In genomic region chr3:12838179-12838965, GRCh38 we compare ENCODE assay signal across 14 cellular contexts. TPM values are rescaled to one million over a fixed set of nuclear protein-coding genes. Genes with fewer than 3 reads are reported as not detected.
A peak's percentile ranks its signal among the peaks of the same experiment; 100 is the strongest.
DNase-seq lines count a peak whose midpoint lies in the region; TF ChIP-seq lines count a peak whose summit lies in the region.
"Had no signal": no experiment of that assay in that cellular context is flagged by ENCODE, and none has a peak within 500 bp of the region (broad histone marks: within the 10 kb centered on the region; RNA-seq: fewer than 3 reads in every experiment).

No MANE protein-coding gene starts in this region.

- H3K36me3 Mint-ChIP-seq in glutamatergic neuron (ENCODE audit: unreplicated experiment), result no peaks in the 10 kb centered on the region

- peaks cover 6% of the 10 kb centered on the region for H3K27me3 Mint-ChIP-seq in glutamatergic neuron (ENCODE audit: unreplicated experiment)

- H3K4me3 ChIP-seq in GM06990 (replicated peaks; ENCODE audit: low read depth, low read length), result peak overlapping the region; percentile 99
- H3K4me3 ChIP-seq: adrenal gland, heart left ventricle had no signal

- H3K4me1 Mint-ChIP-seq in glutamatergic neuron (ENCODE audit: low read depth, unreplicated experiment), result peaks cover 17% of the 10 kb centered on the region

- TF ChIP-seq CTCF in 22Rv1 (IDR thresholded peaks at IDR 0.05), result no peak
- TF ChIP-seq CTCF in GM06990 (IDR thresholded peaks at IDR 0.05; ENCODE audit: insufficient read depth, low read length, poor library complexity, severe bottlenecking), result no peak
- no peak for TF ChIP-seq CTCF in VCaP (conservative IDR thresholded peaks at IDR 0.05)
- no peak for TF ChIP-seq CTCF in glutamatergic neuron (IDR thresholded peaks at IDR 0.05; ENCODE audit: partially characterized antibody, unreplicated experiment)

- H3K9me3 Mint-ChIP-seq in glutamatergic neuron (ENCODE audit: unreplicated experiment), result peaks cover 6% of the 10 kb centered on the region

- H3K4me3 Mint-ChIP-seq in glutamatergic neuron (ENCODE audit: unreplicated experiment), result peak overlapping the region; percentile 50

- H3K36me3 ChIP-seq in GM06990 (ENCODE audit: control insufficient read depth, insufficient read depth, low read length), result peaks cover 47% of the 10 kb centered on the region

- peak overlapping the region; percentile 3; the same call in 1 of the 2 replicates for H3K27ac ChIP-seq in 22Rv1
- H3K27ac ChIP-seq in VCaP, result peak overlapping the region; percentile 92; the same call in 1 of the 2 replicates
- H3K27ac ChIP-seq: adrenal gland, heart left ventricle, neutrophil had no signal

- no peaks in the 10 kb centered on the region for H3K27me3 ChIP-seq in GM06990 (replicated peaks; ENCODE audit: control insufficient read depth, insufficient read depth, low read length)
- H3K27me3 ChIP-seq: adrenal gland, heart left ventricle, neutrophil had no signal

- DNase-seq in GM06990 (ENCODE audit: extremely low read depth, insufficient read length) (no peak), glutamatergic neuron (no peak), NCI-H2227 treated with DMSO at 0.1 percent for 48 hours (lab: John Stamatoyannopoulos, UW) (no peak), DMS153 treated with DMSO at 0.1 percent for 48 hours (lab: John Stamatoyannopoulos, UW; ENCODE audit: unreplicated experiment) (no peak), globus pallidus (ENCODE audit: low spot score) (no peak)
- DNase-seq in stimulated activated CD4-positive, alpha-beta T cell treated with anti-CD3 and anti-CD28 coated beads, Interleukin-2, amount 100 ng/mL, for 48 hours, result no peak
- DNase-seq: adrenal gland, DMS 273 treated with DMSO at 0.1 percent for 48 hours, heart left ventricle, NCI-H1436 treated with DMSO at 0.1 percent for 48 hours, SW 1271 had no signal

- peak overlapping the region; percentile 43 for H3K27ac Mint-ChIP-seq in glutamatergic neuron (ENCODE audit: unreplicated experiment)

RNA-seq across cellular contexts. Expression of gene RPL32, which starts 3.0 kb away (rescaled TPM):
- 966 TPM for total RNA-seq in glutamatergic neuron (ENCODE audit: unreplicated experiment)

RNA-seq across cellular contexts. Expression of gene CAND2, which starts 41.9 kb away (rescaled TPM):
- total RNA-seq in glutamatergic neuron (ENCODE audit: unreplicated experiment), result 8.8 TPM
